ENCODE assay signal across 20 cellular contexts in genomic region chr17:43759836-43760235, GRCh38. TPM values are rescaled to one million over a fixed set of nuclear protein-coding genes. Genes with fewer than 3 reads are reported as not detected.
DNase-seq lines count a peak whose midpoint lies in the region; ATAC-seq, FAIRE-seq and TF ChIP-seq lines count a peak whose summit lies in the region.
"Had no signal": no experiment of that assay in that cellular context is flagged by ENCODE, and none has a peak within 500 bp of the region (broad histone marks: within the 10 kb centered on the region; RNA-seq: fewer than 3 reads in every experiment).

No MANE protein-coding gene starts in this region.

- no TSS peak for BruUV-seq in K562 (replicated peaks; lab: Mats Ljungman, UMichigan)

- H3K4me1 ChIP-seq in K562 (replicated peaks in 1 of 2; ENCODE audit: control insufficient read depth in 2 of 2, insufficient read depth in 2 of 2, low read length in 2 of 2) = peaks cover 0 to 12% of the 10 kb centered on the region in 2 experiments; a peak in 2 of 5 replicates
- peaks cover 23% of the 10 kb centered on the region for H3K4me1 ChIP-seq in keratinocyte (ENCODE audit: control insufficient read depth, extremely low read depth, insufficient read depth, low read length)
- H3K4me1 ChIP-seq in thoracic aorta (ENCODE audit: control insufficient read depth in 1 of 2, low read depth in 2 of 2) = peaks cover 17 to 84% of the 10 kb centered on the region in 2 donors
- H3K4me1 ChIP-seq in CD8-positive, alpha-beta T cell (ENCODE audit: insufficient read depth, low read length) = no peaks in the 10 kb centered on the region
- H3K4me1 ChIP-seq: parathyroid adenoma had no signal

- in situ Hi-C loops in K562 (cut with MboI) = loop anchor here (5.0 kb wide), 2 partner anchors 73 to 183 kb away; no protein-coding TSS in a partner anchor

- no peak for TF ChIP-seq EP300 in K562 (IDR thresholded peaks at IDR 0.05; ENCODE audit: low read length)

- no peaks in the 10 kb centered on the region for H3K36me3 ChIP-seq in K562 (ENCODE audit: control insufficient read depth, insufficient read depth, low read length)
- H3K36me3 ChIP-seq in keratinocyte (ENCODE audit: control insufficient read depth in 2 of 2, extremely low read depth in 1 of 2, insufficient read depth in 2 of 2, low read length in 2 of 2) = no peaks in the 10 kb centered on the region
- no peaks in the 10 kb centered on the region for H3K36me3 ChIP-seq in thoracic aorta
- H3K36me3 ChIP-seq in CD8-positive, alpha-beta T cell (ENCODE audit: insufficient read depth, low read length) = no peaks in the 10 kb centered on the region
- H3K36me3 ChIP-seq: tibial nerve had no signal

- no peak for TF ChIP-seq POLR2A in K562 (conservative IDR thresholded peaks at IDR 0.05)

- H4K20me1 ChIP-seq in K562 (replicated peaks; ENCODE audit: control insufficient read depth, insufficient read depth, low read length) = peaks cover 3% of the 10 kb centered on the region; the same call in 1 of the 2 replicates
- H4K20me1 ChIP-seq in keratinocyte (ENCODE audit: control insufficient read depth, extremely low read depth, insufficient read depth, low read length) = no peaks in the 10 kb centered on the region

- no peak overlapping the region for H3K4me3 Mint-ChIP-seq in CD8-positive, alpha-beta T cell
- H3K4me3 Mint-ChIP-seq: activated naive CD8-positive, alpha-beta T cell; CD4-positive, alpha-beta T cell; natural killer cell had no signal

- FAIRE-seq in K562 (lab: Jason Lieb, UNC) (no peak), keratinocyte (lab: Jason Lieb, UNC) (peak; percentile 84)

- POLR2A ChIA-PET in K562 (lab: Yijun Ruan, JAX) = interaction anchor here (0.7 to 1.6 kb wide), 4 partner anchors 14 to 80 kb away, joined by 3 to 5 read pairs (median 4); no protein-coding TSS in a partner anchor
- POLR2A ChIA-PET in CD8-positive, alpha-beta T cell (lab: Charles Lee) = interaction anchor here (0.9 kb wide), 1 partner anchor 66 kb away, joined by 3 read pairs; no protein-coding TSS in a partner anchor

- H3K27me3 ChIP-seq in K562 (ENCODE audit: control insufficient read depth in 2 of 2, insufficient read depth in 2 of 2, low read length in 2 of 2) = peaks cover 20 to 64% of the 10 kb centered on the region in 2 experiments
- H3K27me3 ChIP-seq in keratinocyte (ENCODE audit: control insufficient read depth, extremely low read depth, insufficient read depth, low read length) = peaks cover 11% of the 10 kb centered on the region
- H3K27me3 ChIP-seq in thoracic aorta (replicated peaks; ENCODE audit: insufficient read depth) = no peaks in the 10 kb centered on the region
- H3K27me3 ChIP-seq in CD8-positive, alpha-beta T cell (ENCODE audit: insufficient read depth, low read length) = no peaks in the 10 kb centered on the region

- H3K9me3 ChIP-seq in K562 (replicated peaks; ENCODE audit: control insufficient read depth, insufficient read depth, low read depth, low read length) (no peaks in the 10 kb centered on the region), keratinocyte (ENCODE audit: control insufficient read depth, low read depth, low read length) (no peaks in the 10 kb centered on the region), thoracic aorta (no peaks in the 10 kb centered on the region)
- no peaks in the 10 kb centered on the region for H3K9me3 ChIP-seq in CD8-positive, alpha-beta T cell (ENCODE audit: low read length)
- H3K9me3 ChIP-seq: heart right ventricle, stomach, tibial nerve had no signal

- H3K9me1 ChIP-seq in K562 (ENCODE audit: control insufficient read depth, insufficient read depth, low read length) = no peaks in the 10 kb centered on the region
- no peaks in the 10 kb centered on the region for H3K9me1 ChIP-seq in keratinocyte (ENCODE audit: control insufficient read depth, extremely low read depth, insufficient read depth, low read length)

- H3K27me3 Mint-ChIP-seq in CD8-positive, alpha-beta T cell (ENCODE audit: low read depth) = peaks cover 22% of the 10 kb centered on the region

- no peaks in the 10 kb centered on the region for H3K9me3 Mint-ChIP-seq in CD8-positive, alpha-beta T cell
- H3K9me3 Mint-ChIP-seq: CD4-positive, alpha-beta T cell; natural killer cell had no signal

- H3K79me2 ChIP-seq in K562 (ENCODE audit: control insufficient read depth, insufficient read depth, low read length) (no peaks in the 10 kb centered on the region), keratinocyte (ENCODE audit: control insufficient read depth, insufficient read depth, low read length) (no peaks in the 10 kb centered on the region)
- H3K79me2 ChIP-seq: parathyroid adenoma had no signal

- no peak overlapping the region for H3K4me3 ChIP-seq in K562
- H3K4me3 ChIP-seq in keratinocyte (ENCODE audit: control insufficient read depth in 2 of 3, extremely low read depth in 1 of 3, insufficient read depth in 2 of 3, low read depth in 1 of 3, low read length in 3 of 3) = peak overlapping the region in 2 of 3 experiments; percentile 18 to 38
- H3K4me3 ChIP-seq in thoracic aorta = no peak overlapping the region
- H3K4me3 ChIP-seq in CD8-positive, alpha-beta T cell (ENCODE audit: low read depth, low read length) = no peak overlapping the region
- H3K4me3 ChIP-seq in coronary artery = no peak overlapping the region
- H3K4me3 ChIP-seq: heart right ventricle, stomach, tibial nerve had no signal

- no peak overlapping the region for H3K27ac Mint-ChIP-seq in CD8-positive, alpha-beta T cell
- H3K27ac Mint-ChIP-seq: activated naive CD8-positive, alpha-beta T cell; CD4-positive, alpha-beta T cell; natural killer cell had no signal

- H2AFZ ChIP-seq in K562 (ENCODE audit: low read depth, low read length) (no peak overlapping the region), keratinocyte (ENCODE audit: control insufficient read depth, low read length) (no peak overlapping the region)
- H2AFZ ChIP-seq: parathyroid adenoma had no signal

- H3K4me1 Mint-ChIP-seq in CD8-positive, alpha-beta T cell (ENCODE audit: low read depth) = no peaks in the 10 kb centered on the region

- intact Hi-C loops in K562 (cut with micrococcal nuclease) = loop anchor here (1.0 kb wide), 2 partner anchors 66 to 183 kb away; no protein-coding TSS in a partner anchor
- intact Hi-C loops in CD8-positive, alpha-beta T cell (cut with DNase I, micrococcal nuclease) = loop anchor here (1.0 to 2.0 kb wide), 3 partner anchors 66 to 184 kb away; no protein-coding TSS in a partner anchor

- WGBS in K562 (ENCODE audit: insufficient coverage, low coverage, missing lambda C conversion rate) = 29% methylated on average over 6 of the region's 7 CpGs

- no peak for TF ChIP-seq RAD21 in K562 (CRISPR knock-in tag; conservative IDR thresholded peaks at IDR 0.05 in 1 of 2, IDR thresholded peaks at IDR 0.05 in 1 of 2)

- TF ChIP-seq CTCF in K562 (IDR thresholded peaks at IDR 0.05 in 2 of 3, conservative IDR thresholded peaks at IDR 0.05 in 1 of 3; ENCODE audit: insufficient read depth in 2 of 3, low read depth in 1 of 3, low read length in 3 of 3) (no peak), keratinocyte (optimal IDR thresholded peaks at IDR 0.05 in 1 of 3, IDR thresholded peaks at IDR 0.05 in 1 of 3, conservative IDR thresholded peaks at IDR 0.05 in 1 of 3; ENCODE audit: extremely low read depth in 1 of 3, insufficient read depth in 2 of 3, low read length in 3 of 3) (no peak), thoracic aorta (IDR thresholded peaks at IDR 0.05) (no peak), coronary artery (IDR thresholded peaks at IDR 0.05) (no peak)
- no peak for TF ChIP-seq CTCF in CD8-positive, alpha-beta T cell (IDR thresholded peaks at IDR 0.05)

- H3K9ac ChIP-seq in K562 (ENCODE audit: insufficient read depth in 1 of 2, low read depth in 2 of 2, low read length in 2 of 2) (no peak overlapping the region), keratinocyte (ENCODE audit: control insufficient read depth, extremely low read depth, insufficient read depth, low read length) (no peak overlapping the region)
- H3K9ac ChIP-seq: parathyroid adenoma had no signal

- CTCF ChIA-PET in K562 (lab: Yijun Ruan, JAX; ENCODE audit: low intra/inter-chr PET ratio) = interaction anchor here (1.0 to 11.2 kb wide), 7 partner anchors 46 to 239 kb away, joined by 3 to 310 read pairs (median 5); no protein-coding TSS in a partner anchor
- CTCF ChIA-PET in CD8-positive, alpha-beta T cell (lab: Charles Lee) = interaction anchor here (0.7 to 2.9 kb wide), 19 partner anchors 10 to 297 kb away, joined by 3 to 23 read pairs (median 5); partner anchors contain the start of genes DUSP3 and MEOX1

- dilution Hi-C loops in keratinocyte (cut with MboI; ENCODE audit: extremely low pct_ligation_motif_present, low sequenced_read_pairs) = no loop called here

- ATAC-seq in K562 = no peak
- ATAC-seq in thoracic aorta (ENCODE audit: insufficient number of reproducible peaks, low FRiP score, low read depth) = no peak
- no peak for ATAC-seq in CD8-positive, alpha-beta T cell

- H3K36me3 Mint-ChIP-seq in CD8-positive, alpha-beta T cell = no peaks in the 10 kb centered on the region
- H3K36me3 Mint-ChIP-seq: activated naive CD8-positive, alpha-beta T cell; natural killer cell had no signal

- H3K27ac ChIP-seq in K562 (ENCODE audit: extremely low read depth, low read depth, low read length) = no peak overlapping the region
- H3K27ac ChIP-seq in keratinocyte (ENCODE audit: control insufficient read depth, insufficient read depth, low read length) = no peak overlapping the region
- peak overlapping the region; percentile 63 to 65 for H3K27ac ChIP-seq in thoracic aorta
- no peak overlapping the region for H3K27ac ChIP-seq in CD8-positive, alpha-beta T cell (ENCODE audit: low read depth, low read length)
- H3K27ac ChIP-seq in coronary artery = no peak overlapping the region
- H3K27ac ChIP-seq: 22Rv1, heart right ventricle, parathyroid adenoma, stomach, tibial nerve had no signal

- H3K4me2 ChIP-seq in K562 (ENCODE audit: insufficient read depth, low read length) (no peak overlapping the region), keratinocyte (ENCODE audit: control insufficient read depth, extremely low read depth, insufficient read depth, low read depth, low read length) (peak overlapping the region; percentile 70)

- DNase-seq in DMS53 (lab: John Stamatoyannopoulos, UW) (peak; percentile 53), DMS53 treated with DMSO at 0.1 percent for 48 hours (lab: John Stamatoyannopoulos, UW; ENCODE audit: unreplicated experiment) (no peak), K562 (ENCODE audit: extremely low read depth in 1 of 4, low spot score in 3 of 4) (no peak), keratinocyte (ENCODE audit: low read depth, low spot score) (peak; percentile 93), thoracic aorta (ENCODE audit: low spot score) (no peak), NCI-H1930 (lab: John Stamatoyannopoulos, UW) (no peak), coronary artery (ENCODE audit: low spot score) (no peak)
- DNase-seq in CD8-positive, alpha-beta T cell = no peak

RNA-seq across cellular contexts. Expression of gene SOST, which starts 1.2 kb away (rescaled TPM):
- not detected in 2 replicates for total RNA-seq in K562 (2011; cell fraction: chromatin; rRNA removed; ENCODE audit: low replicate concordance)
- not detected in 2 replicates for total RNA-seq in K562 (2011; cell fraction: nucleolus; rRNA removed)
- not detected in 2 replicates for total RNA-seq in K562 (2011; cell fraction: nucleoplasm; rRNA removed)
- total RNA-seq in K562 (2014; rRNA removed) (not detected in 2 replicates), K562 (2014; rRNA removed; fragmentation: Illumina TruSeq; extraction: Trizol) (not detected in 2 replicates), K562 (2015; rRNA removed; fragmentation: Illumina TruSeq; extraction: Trizol) (not detected in 2 replicates), K562 (2021) (not detected in 2 replicates), thoracic aorta (10 to 100 TPM; 45.2 to 55.4 TPM)
- polyA plus RNA-seq in K562 (2011; rRNA removed) (not detected in 2 replicates), K562 (2014; fragmentation: Illumina TruSeq; extraction: Trizol) (not detected in 2 replicates), K562 (2014; fragmentation: Nextera tagmentation; extraction: Ambion mirVana) (not detected), K562 (2014; rRNA removed) (not detected in 2 replicates), keratinocyte (0.02 to 0.04 TPM in 2 of 3 replicates, not detected in the other)
- not detected in 2 replicates for polyA plus RNA-seq in K562 (2011; cell fraction: cytosol; rRNA removed)
- not detected in 2 replicates for polyA plus RNA-seq in K562 (2011; cell fraction: nucleus; rRNA removed)
- 0.06 TPM in 1 of 2 replicates, not detected in the other for polyA plus RNA-seq in K562 (2012)
- polyA minus RNA-seq in K562 (2011; rRNA and poly(A)+ RNA removed) = not detected in 2 replicates
- not detected in 2 replicates for polyA minus RNA-seq in K562 (2011; cell fraction: cytosol; rRNA and poly(A)+ RNA removed)
- not detected in 2 replicates for polyA minus RNA-seq in K562 (2011; cell fraction: nucleus; rRNA and poly(A)+ RNA removed)
- not detected for polyA plus RNA-seq in keratinocyte (2011; ENCODE audit: low read depth)
- polyA plus RNA-seq in keratinocyte (2011; cell fraction: cytosol; rRNA removed) = not detected in 2 replicates
- polyA plus RNA-seq in keratinocyte (2011; cell fraction: nucleus; rRNA removed) = 0.07 TPM in 1 of 2 replicates, not detected in the other
- polyA plus RNA-seq in keratinocyte (2012; ENCODE audit: low replicate concordance) = 0.21 TPM in 1 of 2 replicates, not detected in the other
- polyA minus RNA-seq in keratinocyte = not detected in 3 replicates
- not detected for polyA minus RNA-seq in keratinocyte (2011; cell fraction: cytosol; rRNA and poly(A)+ RNA removed)
- polyA minus RNA-seq in keratinocyte (2011; cell fraction: nucleus; rRNA and poly(A)+ RNA removed) = not detected in 2 replicates
- not detected for total RNA-seq in CD8-positive, alpha-beta T cell
- total RNA-seq: CD4-positive, alpha-beta T cell; dermis microvascular lymphatic vessel endothelial cell; endothelial cell of umbilical vein; left lobe of liver; natural killer cell; stomach; tibial nerve had no signal
- polyA plus RNA-seq: endothelial cell of umbilical vein, stomach had no signal

RNA-seq across cellular contexts. Expression of gene DUSP3, which starts 18.9 kb away (rescaled TPM):
- 10.7 and 20.7 TPM in 2 replicates for total RNA-seq in K562 (2011; cell fraction: chromatin; rRNA removed; ENCODE audit: low replicate concordance)
- 17.7 and 19.6 TPM in 2 replicates for total RNA-seq in K562 (2011; cell fraction: nucleolus; rRNA removed)
- 17.4 and 24.8 TPM in 2 replicates for total RNA-seq in K562 (2011; cell fraction: nucleoplasm; rRNA removed)
- total RNA-seq in K562 (2014; rRNA removed) (9.4 and 13.2 TPM in 2 replicates), K562 (2014; rRNA removed; fragmentation: Illumina TruSeq; extraction: Trizol) (11.9 and 12.3 TPM in 2 replicates), K562 (2015; rRNA removed; fragmentation: Illumina TruSeq; extraction: Trizol) (13.3 and 15.4 TPM in 2 replicates), K562 (2021) (14.4 and 15.5 TPM in 2 replicates), thoracic aorta (100 to 1,000 TPM; 130 to 137 TPM)
- polyA plus RNA-seq in K562 (2011; rRNA removed) (19.8 and 20.2 TPM in 2 replicates), K562 (2014; fragmentation: Illumina TruSeq; extraction: Trizol) (13.2 and 13.6 TPM in 2 replicates), K562 (2014; fragmentation: Nextera tagmentation; extraction: Ambion mirVana) (1 to 10 TPM; 4.1 to 5.0 TPM), K562 (2014; rRNA removed) (11.9 and 13.1 TPM in 2 replicates), keratinocyte (39.2 to 45.2 TPM (median 44.1 TPM) in 3 replicates)
- polyA plus RNA-seq in K562 (2011; cell fraction: cytosol; rRNA removed) = 20.3 and 21.1 TPM in 2 replicates
- 22.7 and 23.3 TPM in 2 replicates for polyA plus RNA-seq in K562 (2011; cell fraction: nucleus; rRNA removed)
- 11.5 and 16.7 TPM in 2 replicates for polyA plus RNA-seq in K562 (2012)
- 14.9 and 15.9 TPM in 2 replicates for polyA minus RNA-seq in K562 (2011; rRNA and poly(A)+ RNA removed)
- polyA minus RNA-seq in K562 (2011; cell fraction: cytosol; rRNA and poly(A)+ RNA removed) = 16.9 and 17.3 TPM in 2 replicates
- polyA minus RNA-seq in K562 (2011; cell fraction: nucleus; rRNA and poly(A)+ RNA removed) = 11.0 and 13.8 TPM in 2 replicates
- polyA plus RNA-seq in keratinocyte (2011; ENCODE audit: low read depth) = 16.7 TPM
- 49.5 and 49.7 TPM in 2 replicates for polyA plus RNA-seq in keratinocyte (2011; cell fraction: cytosol; rRNA removed)
- polyA plus RNA-seq in keratinocyte (2011; cell fraction: nucleus; rRNA removed) = 48.8 and 55.5 TPM in 2 replicates
- 38.6 and 40.4 TPM in 2 replicates for polyA plus RNA-seq in keratinocyte (2012; ENCODE audit: low replicate concordance)
- polyA minus RNA-seq in keratinocyte = 40.3 to 52.4 TPM (median 49.0 TPM) in 3 replicates
- 70.0 TPM for polyA minus RNA-seq in keratinocyte (2011; cell fraction: cytosol; rRNA and poly(A)+ RNA removed)
- 25.7 and 27.4 TPM in 2 replicates for polyA minus RNA-seq in keratinocyte (2011; cell fraction: nucleus; rRNA and poly(A)+ RNA removed)
- total RNA-seq in CD8-positive, alpha-beta T cell = 1 to 10 TPM; 8.7 to 9.1 TPM

RNA-seq across cellular contexts. Expression of gene CFAP97D1, which starts 20.4 kb away (rescaled TPM):
- total RNA-seq in K562 (2011; cell fraction: chromatin; rRNA removed; ENCODE audit: low replicate concordance) = 0.07 TPM in 1 of 2 replicates, not detected in the other
- total RNA-seq in K562 (2011; cell fraction: nucleolus; rRNA removed) = not detected in 2 replicates
- total RNA-seq in K562 (2011; cell fraction: nucleoplasm; rRNA removed) = not detected in 2 replicates
- total RNA-seq in K562 (2014; rRNA removed) = not detected in 2 replicates
- not detected in 2 replicates for total RNA-seq in K562 (2014; rRNA removed; fragmentation: Illumina TruSeq; extraction: Trizol)
- total RNA-seq in K562 (2015; rRNA removed; fragmentation: Illumina TruSeq; extraction: Trizol) = not detected in 2 replicates
- not detected in 2 replicates for total RNA-seq in K562 (2021)
- polyA plus RNA-seq in K562 (2011; rRNA removed) = not detected in 2 replicates
- not detected in 2 replicates for polyA plus RNA-seq in K562 (2011; cell fraction: cytosol; rRNA removed)
- not detected in 2 replicates for polyA plus RNA-seq in K562 (2011; cell fraction: nucleus; rRNA removed)
- polyA plus RNA-seq in K562 (2012) = 0.01 TPM in 1 of 2 replicates, not detected in the other
- not detected in 2 replicates for polyA plus RNA-seq in K562 (2014; fragmentation: Illumina TruSeq; extraction: Trizol)
- not detected for polyA plus RNA-seq in K562 (2014; fragmentation: Nextera tagmentation; extraction: Ambion mirVana)
- polyA plus RNA-seq in K562 (2014; rRNA removed) = not detected in 2 replicates
- polyA minus RNA-seq in K562 (2011; rRNA and poly(A)+ RNA removed) = 0.04 TPM in 1 of 2 replicates, not detected in the other
- not detected in 2 replicates for polyA minus RNA-seq in K562 (2011; cell fraction: cytosol; rRNA and poly(A)+ RNA removed)
- not detected in 2 replicates for polyA minus RNA-seq in K562 (2011; cell fraction: nucleus; rRNA and poly(A)+ RNA removed)
- polyA plus RNA-seq in keratinocyte = 0.01 TPM in 1 of 3 replicates, not detected in the others
- not detected for polyA plus RNA-seq in keratinocyte (2011; ENCODE audit: low read depth)
- polyA plus RNA-seq in keratinocyte (2011; cell fraction: cytosol; rRNA removed) = not detected in 2 replicates
- 0.04 TPM in 1 of 2 replicates, not detected in the other for polyA plus RNA-seq in keratinocyte (2011; cell fraction: nucleus; rRNA removed)
- polyA plus RNA-seq in keratinocyte (2012; ENCODE audit: low replicate concordance) = 0.02 TPM in 1 of 2 replicates, not detected in the other
- not detected in 3 replicates for polyA minus RNA-seq in keratinocyte
- polyA minus RNA-seq in keratinocyte (2011; cell fraction: cytosol; rRNA and poly(A)+ RNA removed) = not detected
- polyA minus RNA-seq in keratinocyte (2011; cell fraction: nucleus; rRNA and poly(A)+ RNA removed) = not detected in 2 replicates
- not detected for total RNA-seq in thoracic aorta
- total RNA-seq in CD8-positive, alpha-beta T cell = not detected
- total RNA-seq: aorta; CD4-positive, alpha-beta T cell; dermis microvascular lymphatic vessel endothelial cell; endothelial cell of umbilical vein; left lobe of liver; natural killer cell; stomach had no signal
- polyA plus RNA-seq: endothelial cell of umbilical vein, heart right ventricle, stomach had no signal

Comparison
In these comparisons a context has a peak if more than half of its experiments do, and no peak if none do; other contexts are left out.
1. DNase-seq: peak in DMS53 (single experiment) and keratinocyte (single experiment); none in DMS53 treated with DMSO at 0.1 percent for 48 hours (single experiment), K562 (0 of 4), thoracic aorta (single experiment), CD8-positive, alpha-beta T cell (0 of 7), NCI-H1930 (0 of 2) and coronary artery (single experiment).
2. H3K27ac ChIP-seq: peak in thoracic aorta (2 of 2); none in K562 (single experiment), keratinocyte (single experiment), CD8-positive, alpha-beta T cell (single experiment) and coronary artery (0 of 2).
3. H3K4me3 ChIP-seq: peak in keratinocyte (2 of 3); none in K562 (single experiment), thoracic aorta (single experiment), CD8-positive, alpha-beta T cell (single experiment) and coronary artery (single experiment).
4. RNA of gene SOST, which starts 1.2 kb away (total RNA-seq): 45.2 to 55.4 TPM in thoracic aorta; not detected in K562 and not detected in CD8-positive, alpha-beta T cell; every median in the first group is over 10 times any median in the second.
5. RNA of gene DUSP3, which starts 18.9 kb away (total RNA-seq): 130 to 137 TPM in thoracic aorta; 9.4 to 24.8 TPM in K562 and 8.7 to 9.1 TPM in CD8-positive, alpha-beta T cell; every median in the first group is over 4 times any median in the second.